ENCODE assay signal across 17 cellular contexts in the genomic region with DNA sequence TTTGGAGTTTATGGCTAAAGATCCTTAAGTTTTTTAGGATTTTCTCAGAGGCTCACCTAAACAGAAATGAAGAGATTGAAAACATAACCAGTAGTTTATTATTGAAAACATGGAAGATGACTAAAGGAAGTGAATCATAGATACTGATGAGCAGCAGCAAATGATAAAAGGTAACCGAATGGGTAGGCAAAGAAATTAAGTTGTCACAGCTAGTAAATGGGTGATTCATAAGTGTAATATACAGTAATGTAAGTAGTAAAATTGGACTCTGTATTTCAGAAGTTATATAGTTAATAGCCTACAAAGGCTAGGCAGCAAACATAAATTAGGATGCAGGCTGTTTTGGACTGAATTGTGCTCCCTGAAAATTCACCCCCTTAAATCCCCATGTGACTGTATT.
"Had no signal": no experiment of that assay in that cellular context is flagged by ENCODE, and none has a peak within 500 bp of the region (broad histone marks: within the 10 kb centered on the region; RNA-seq: fewer than 3 reads in every experiment).

No MANE protein-coding gene starts in this region.

- H3K4me1 ChIP-seq: colonic mucosa, neural progenitor cell, uterus had no signal

- ATAC-seq: natural killer cell treated with Interleukin-12 subunit alpha and Interleukin-12 subunit beta and Interleukin-15 and Interleukin-18, amount 100 ng/mL, for 72 hours; right cardiac atrium had no signal

- H3K4me1 Mint-ChIP-seq: neural progenitor cell had no signal

- DNase-seq: colonic mucosa; dermis blood vessel endothelial cell; erythroblast; foreskin melanocyte; head of caudate nucleus; kidney; ovary; right cardiac atrium; stimulated activated CD4-positive, alpha-beta T cell treated with anti-CD3 and anti-CD28 coated beads, Interleukin-2, amount 100 ng/mL, for 48 hours; stimulated activated naive CD4-positive, alpha-beta T cell treated with Interleukin-2 at 50 U/mL for 16 hours; tibial artery; upper lobe of left lung; uterus had no signal

- H3K36me3 ChIP-seq: colonic mucosa, neural progenitor cell, ovary, tibial artery, upper lobe of left lung, uterus had no signal

- H3K27ac Mint-ChIP-seq: natural killer cell treated with Interleukin-12 subunit alpha and Interleukin-12 subunit beta and Interleukin-15 and Interleukin-18, amount 100 ng/mL, for 72 hours; neural progenitor cell had no signal

- H3K9me3 ChIP-seq: colonic mucosa, ovary, upper lobe of left lung had no signal

- H3K4me3 Mint-ChIP-seq: natural killer cell treated with Interleukin-12 subunit alpha and Interleukin-12 subunit beta and Interleukin-15 and Interleukin-18, amount 100 ng/mL, for 72 hours; neural progenitor cell had no signal

- H3K27me3 ChIP-seq: colonic mucosa, hepatocyte, neural progenitor cell, ovary, tibial artery, upper lobe of left lung, uterus had no signal

- H3K4me3 ChIP-seq: colonic mucosa, hepatocyte, neural progenitor cell, ovary, smooth muscle cell, tibial artery, upper lobe of left lung, uterus had no signal

- H3K36me3 Mint-ChIP-seq: neural progenitor cell had no signal

- FAIRE-seq: kidney had no signal
